ENCODE assay signal across 36 cellular contexts in the genomic region with DNA sequence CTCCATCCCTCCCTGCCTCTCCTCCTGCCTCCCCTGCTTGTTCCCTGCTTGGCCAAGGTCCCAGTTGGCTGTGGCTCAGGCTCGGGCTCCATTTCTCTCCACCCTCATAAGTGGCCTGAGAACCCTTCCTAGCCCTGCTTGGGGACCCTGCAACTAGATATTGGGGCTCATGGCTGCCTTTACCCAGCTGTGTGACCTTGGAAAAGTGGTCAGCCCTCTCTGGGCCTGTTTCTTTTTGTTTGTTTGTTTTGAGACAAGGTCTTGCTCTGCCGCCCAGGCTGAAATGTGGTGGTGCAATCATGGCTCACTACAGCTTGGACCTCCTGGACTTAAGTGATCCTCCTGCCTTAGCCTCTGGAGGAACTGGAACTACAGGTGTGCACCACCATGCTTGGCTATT. TPM values are rescaled to one million over a fixed set of nuclear protein-coding genes. Genes with fewer than 3 reads are reported as not detected.
"Had no signal": no experiment of that assay in that cellular context is flagged by ENCODE, and none has a peak within 500 bp of the region (broad histone marks: within the 10 kb centered on the region; RNA-seq: fewer than 3 reads in every experiment).

No MANE protein-coding gene starts in this region.

- H3K4me3 ChIP-seq: coronary artery, esophagus muscularis mucosa, gastroesophageal sphincter, heart left ventricle, hepatocyte, left lung, smooth muscle cell, suprapubic skin, vagina had no signal

- DNase-seq: dermis blood vessel endothelial cell; effector memory CD4-positive, alpha-beta T cell; foreskin keratinocyte; heart left ventricle; left cardiac atrium; left lung; mesendoderm; midbrain; natural killer cell; stimulated activated CD4-positive, alpha-beta T cell treated with anti-CD3 and anti-CD28 coated beads, Interleukin-12 subunit alpha, Interleukin-12 subunit beta, amount 100 ng/mL, for 4 hours; stimulated activated CD4-positive, alpha-beta T cell treated with anti-CD3 and anti-CD28 coated beads, Interleukin-1b, Interleukin-23, amount 100 ng/mL, for 48 hours; stimulated activated CD4-positive, alpha-beta T cell treated with anti-CD3 and anti-CD28 coated beads, Interleukin-4, amount 100 ng/mL, for 1 hour; stimulated activated CD8-positive, alpha-beta memory T cell treated with anti-CD3 and anti-CD28 coated beads, Interleukin-4, amount 100 ng/mL, for 48 hours; stimulated activated naive CD4-positive, alpha-beta T cell; stimulated activated naive CD8-positive, alpha-beta T cell treated with anti-CD3 and anti-CD28 coated beads, Interleukin-15, amount 100 ng/mL, for 72 hours; trophoblast cell had no signal

- H3K4me2 ChIP-seq: hepatocyte, smooth muscle cell had no signal

- ATAC-seq: foreskin keratinocyte; gastroesophageal sphincter; heart left ventricle; left cardiac atrium; left lung; natural killer cell; sciatic nerve; stimulated activated naive CD8-positive, alpha-beta T cell treated with anti-CD3 and anti-CD28 coated beads, Interleukin-15, amount 100 ng/mL, for 72 hours had no signal

- H3K4me1 ChIP-seq: foreskin keratinocyte, gastroesophageal sphincter, left lung, parathyroid adenoma, vagina had no signal

- H3K9ac ChIP-seq: parathyroid adenoma had no signal

- H3K27me3 ChIP-seq: esophagus muscularis mucosa, heart left ventricle, hepatocyte, left lung, suprapubic skin, vagina had no signal

- H2AFZ ChIP-seq: hepatocyte, parathyroid adenoma had no signal

- H3K9me3 ChIP-seq: esophagus muscularis mucosa, gastroesophageal sphincter, heart left ventricle, left lung, suprapubic skin, vagina had no signal

- H3K36me3 ChIP-seq: esophagus muscularis mucosa, gastroesophageal sphincter, heart left ventricle, left lung, suprapubic skin, vagina had no signal

- H3K79me2 ChIP-seq: hepatocyte, parathyroid adenoma had no signal

- FAIRE-seq: endothelial cell of umbilical vein, islet of Langerhans had no signal

- H3K27ac ChIP-seq: coronary artery, esophagus muscularis mucosa, foreskin keratinocyte, gastroesophageal sphincter, hepatocyte, left lung, parathyroid adenoma, suprapubic skin, vagina had no signal

RNA-seq across cellular contexts. Expression of a gene that starts 20.3 kb away (rescaled TPM):
- total RNA-seq: dermis blood vessel endothelial cell, endothelial cell of umbilical vein, epithelial cell of proximal tubule, esophagus muscularis mucosa, fibroblast of lung, foreskin keratinocyte, gastroesophageal sphincter, heart left ventricle, hepatocyte, kidney epithelial cell, left cardiac atrium, left lung, lower leg skin, lung microvascular endothelial cell, natural killer cell, osteoblast, progenitor cell of endocrine pancreas, sciatic nerve, smooth muscle cell, suprapubic skin, ureter, vagina had no signal
- polyA plus RNA-seq: endothelial cell of umbilical vein, fibroblast of lung, foreskin keratinocyte, heart left ventricle, hepatocyte, neural cell, smooth muscle cell had no signal
